29 cellular contexts compared by ENCODE assay signal in the genomic region with DNA sequence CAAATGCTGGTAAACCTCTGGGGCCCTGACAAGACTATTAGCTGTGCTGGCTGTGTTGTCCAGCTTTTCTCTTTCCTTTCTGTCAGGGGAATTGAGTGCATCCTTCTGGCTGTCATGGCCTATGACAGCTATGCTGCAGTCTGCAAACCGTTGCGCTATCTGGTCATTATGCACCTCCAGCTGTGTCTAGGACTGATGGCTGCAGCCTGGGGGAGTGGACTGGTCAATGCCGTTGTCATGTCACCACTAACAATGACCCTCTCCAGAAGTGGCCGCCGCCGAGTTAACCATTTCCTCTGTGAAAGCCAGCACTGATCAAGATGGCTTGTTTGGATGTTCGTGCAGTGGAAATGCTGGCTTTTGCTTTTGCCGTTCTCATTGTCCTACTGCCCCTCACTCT. TPM values are rescaled to one million over a fixed set of nuclear protein-coding genes. Genes with fewer than 3 reads are reported as not detected.
"Had no signal": no experiment of that assay in that cellular context is flagged by ENCODE, and none has a peak within 500 bp of the region (broad histone marks: within the 10 kb centered on the region; RNA-seq: fewer than 3 reads in every experiment).

No MANE protein-coding gene starts in this region.

- H3K36me3 ChIP-seq: brain microvascular endothelial cell, WERI-Rb-1 had no signal

- DNase-seq: activated CD4-positive, alpha-beta memory T cell treated with anti-CD3 and anti-CD28 coated beads, Interleukin-2, amount 10 ng/mL, durations not matched to agents 7 days and 5 days; activated CD4-positive, alpha-beta T cell treated with anti-CD3 and anti-CD28 coated beads for 1 hour; activated CD4-positive, alpha-beta T cell treated with anti-CD3 and anti-CD28 coated beads for 48 hours; activated CD4-positive, CD25-positive, alpha-beta regulatory T cell; activated CD8-positive, alpha-beta memory T cell treated with anti-CD3 and anti-CD28 coated beads for 24 hours; activated CD8-positive, alpha-beta memory T cell treated with anti-CD3 and anti-CD28 coated beads, Interleukin-2, amount 10 ng/mL, durations not matched to agents 7 days and 5 days; activated CD8-positive, alpha-beta memory T cell treated with anti-CD3 and anti-CD28 coated beads, Interleukin-2, amount 50 U/mL, for 48 hours; activated effector memory CD4-positive, alpha-beta T cell treated with anti-CD3 and anti-CD28 coated beads, Interleukin-2, amount 50 U/mL, for 16 hours; activated naive CD4-positive, alpha-beta T cell; activated naive CD4-positive, alpha-beta T cell treated with anti-CD3 and anti-CD28 coated beads, Interleukin-2, amount 50 U/mL, for 16 hours; activated naive CD8-positive, alpha-beta T cell treated with anti-CD3 and anti-CD28 coated beads for 36 hours; activated T-cell treated with anti-CD3 and anti-CD28 coated beads, Interleukin-2, amount 50 U/mL, for 72 hours; amniotic stem cell; aorta; brain microvascular endothelial cell; central memory CD4-positive, alpha-beta T cell; NCI-H1092 treated with DMSO at 0.1 percent for 48 hours; NCI-H1694; NCI-H1930; NCI-H2081 treated with DMSO at 0.1 percent for 48 hours; NCI-H510A; NCI-H526; NCI-H748 treated with DMSO at 0.1 percent for 48 hours; OCI-M1; Right ventricle myocardium superior; SW 1271; T1000; WERI-Rb-1 had no signal

- H3K27me3 ChIP-seq: brain microvascular endothelial cell had no signal

- H3K27ac ChIP-seq: brain microvascular endothelial cell, WERI-Rb-1 had no signal

RNA-seq across cellular contexts. Expression of gene OR2B6, which starts 20.3 kb away (rescaled TPM):
- total RNA-seq: activated CD4-positive, alpha-beta memory T cell treated with anti-CD3 and anti-CD28 coated beads, Interleukin-2, amount 10 ng/mL, durations not matched to agents 7 days and 5 days; activated naive CD8-positive, alpha-beta T cell treated with anti-CD3 and anti-CD28 coated beads for 36 hours; aorta; Right ventricle myocardium superior; T-helper 1 cell treated with Interleukin-12 subunit alpha and Interleukin-12 subunit beta and Interleukin-4 antibody, amounts not matched to agents 30 ng/mL and 1 ng/mL, for 36 hours had no signal
